ENCODE assay signal across 10 cellular contexts in genomic region chr17:28684963-28685362, GRCh38.
DNase-seq lines count a peak whose midpoint lies in the region; ATAC-seq lines count a peak whose summit lies in the region.
"Had no signal": no experiment of that assay in that cellular context is flagged by ENCODE, and none has a peak within 500 bp of the region (broad histone marks: within the 10 kb centered on the region; RNA-seq: fewer than 3 reads in every experiment).

No MANE protein-coding gene starts in this region.

- DNase-seq in ELR (ENCODE audit: low read depth), result peak; percentile 32
- DNase-seq in NCI-H82 (lab: John Stamatoyannopoulos, UW), result peak; percentile 85
- DNase-seq in fibroblast of gingiva (ENCODE audit: low read depth), result peak; percentile 56
- peak; percentile 50 to 93 (median 75) for DNase-seq in posterior cingulate gyrus
- DNase-seq in T-helper 1 cell, result no peak
- no peak for DNase-seq in iPS-NIHi7 (ENCODE audit: extremely low spot score)
- DNase-seq: T-cell had no signal

- no peak for ATAC-seq in HG03342 (IDR thresholded peaks at IDR 0.05; ENCODE audit: unreplicated experiment)
- ATAC-seq in GM18909 (IDR thresholded peaks at IDR 0.05; ENCODE audit: poor library complexity, unreplicated experiment), result no peak
- ATAC-seq: stimulated activated effector memory CD8-positive, alpha-beta T cell treated with anti-CD3 and anti-CD28 coated beads, Interleukin-12 subunit alpha, Interleukin-12 subunit beta, amount 100 ng/mL, for 72 hours; T-cell had no signal

- intact Hi-C loops in posterior cingulate gyrus (cut with DNase I), result no loop called here

Comparison
In these comparisons a context has a peak if more than half of its experiments do, and no peak if none do; other contexts are left out.
1. DNase-seq: peak in ELR (single experiment), NCI-H82 (single experiment), fibroblast of gingiva (single experiment) and posterior cingulate gyrus (10 of 10); none in T-helper 1 cell (0 of 5) and iPS-NIHi7 (single experiment).